Comparison of ENCODE assay signal across 8 cellular contexts in genomic region chr1:88683516-88683847, GRCh38. TPM values are rescaled to one million over a fixed set of nuclear protein-coding genes. Genes with fewer than 3 reads are reported as not detected.
DNase-seq lines count a peak whose midpoint lies in the region; ATAC-seq and TF ChIP-seq lines count a peak whose summit lies in the region.

No MANE protein-coding gene starts in this region.

- no peaks in the 10 kb centered on the region for H3K27me3 ChIP-seq in trophoblast cell (ENCODE audit: insufficient read depth, low read length)

- no peak overlapping the region for H2AK5ac ChIP-seq in trophoblast cell (ENCODE audit: low read length)

- H2AFZ ChIP-seq in trophoblast cell (ENCODE audit: insufficient read depth, low read length, poor library complexity) = no peak overlapping the region

- H3K79me1 ChIP-seq in trophoblast cell (ENCODE audit: low read length) = peaks cover 9% of the 10 kb centered on the region

- H3K36me3 Mint-ChIP-seq in activated T-cell treated with anti-CD3 and anti-CD28 coated beads, Interleukin-2, amount 50 U/mL, for 72 hours (ENCODE audit: insufficient read depth in 2 of 2) = peaks cover 4 to 5% of the 10 kb centered on the region in 2 donors

- no peak overlapping the region for H3K14ac ChIP-seq in trophoblast cell (ENCODE audit: low read length)

- no peak overlapping the region for H3K18ac ChIP-seq in trophoblast cell (ENCODE audit: low read length)

- H3K4me3 Mint-ChIP-seq in activated T-cell treated with anti-CD3 and anti-CD28 coated beads, Interleukin-2, amount 50 U/mL, for 72 hours = peak overlapping the region; percentile 96 to 100

- H3K9me3 Mint-ChIP-seq in activated T-cell treated with anti-CD3 and anti-CD28 coated beads, Interleukin-2, amount 50 U/mL, for 72 hours = no peaks in the 10 kb centered on the region

- H3K4me3 ChIP-seq in foreskin fibroblast (ENCODE audit: low read depth in 1 of 2, low read length in 2 of 2) (peak overlapping the region; percentile 76 to 82), trophoblast cell (ENCODE audit: low read depth, low read length) (peak overlapping the region; percentile 74), urinary bladder (ENCODE audit: low read depth, low read length) (peak overlapping the region; percentile 39)

- no peak for TF ChIP-seq POLR2A in GM18505 (IDR thresholded peaks at IDR 0.05; ENCODE audit: borderline replicate concordance, extremely low read depth, insufficient read depth, insufficient read length)

- no peak overlapping the region for H4K12ac ChIP-seq in trophoblast cell (ENCODE audit: low read depth, low read length)

- H2BK5ac ChIP-seq in trophoblast cell (ENCODE audit: low read depth, low read length, poor library complexity) = no peak overlapping the region

- H4K91ac ChIP-seq in trophoblast cell (ENCODE audit: low read depth, low read length) = no peak overlapping the region

- no peak overlapping the region for H2BK120ac ChIP-seq in trophoblast cell (ENCODE audit: insufficient read depth, low read length, poor library complexity)

- ATAC-seq in GM18505 (IDR thresholded peaks at IDR 0.05; ENCODE audit: unreplicated experiment) = peak; percentile 17
- ATAC-seq in HG02763 (IDR thresholded peaks at IDR 0.05; ENCODE audit: unreplicated experiment) = peak; percentile 2
- ATAC-seq in activated T-cell treated with anti-CD3 and anti-CD28 coated beads, Interleukin-2, amount 50 U/mL, for 72 hours (replicated peaks in 1 of 2) = peak in 1 of 2 donors; percentile 10

- no peak overlapping the region for H3K23ac ChIP-seq in trophoblast cell (ENCODE audit: low read length)

- peak overlapping the region; percentile 15 for H4K8ac ChIP-seq in trophoblast cell (ENCODE audit: low read depth, low read length)

- H2BK12ac ChIP-seq in trophoblast cell (ENCODE audit: low read length) = no peak overlapping the region

- H3K27me3 Mint-ChIP-seq in activated T-cell treated with anti-CD3 and anti-CD28 coated beads, Interleukin-2, amount 50 U/mL, for 72 hours (ENCODE audit: low read depth) = no peaks in the 10 kb centered on the region

- DNase-seq in NOMO-1 (lab: John Stamatoyannopoulos, UW; ENCODE audit: unreplicated experiment in 2 of 2) = peak; percentile 58 to 75
- peak; percentile 45 to 54 for DNase-seq in activated T-cell treated with anti-CD3 and anti-CD28 coated beads, Interleukin-2, amount 50 U/mL, for 72 hours
- DNase-seq in foreskin fibroblast = peak in 1 of 2 donors; percentile 56
- no peak for DNase-seq in trophoblast cell
- no peak for DNase-seq in hepatic stellate cell (ENCODE audit: low spot score)

- H3K27ac Mint-ChIP-seq in activated T-cell treated with anti-CD3 and anti-CD28 coated beads, Interleukin-2, amount 50 U/mL, for 72 hours = peak overlapping the region; percentile 93

- H3K4me2 ChIP-seq in trophoblast cell (ENCODE audit: low read length) = peak overlapping the region; percentile 96

- no peaks in the 10 kb centered on the region for H3K36me3 ChIP-seq in trophoblast cell (ENCODE audit: control insufficient read depth in 1 of 2, insufficient read depth in 2 of 2, low read length in 2 of 2)
- no peaks in the 10 kb centered on the region for H3K36me3 ChIP-seq in urinary bladder (ENCODE audit: insufficient read depth)

- peaks cover 3% of the 10 kb centered on the region for H3K79me2 ChIP-seq in trophoblast cell (ENCODE audit: control insufficient read depth, insufficient read depth, low read length, poor library complexity)

- no peak for TF ChIP-seq CTCF in foreskin fibroblast (IDR thresholded peaks at IDR 0.05; ENCODE audit: low read depth, low read length)

- peaks cover 44% of the 10 kb centered on the region for H3K4me1 Mint-ChIP-seq in activated T-cell treated with anti-CD3 and anti-CD28 coated beads, Interleukin-2, amount 50 U/mL, for 72 hours (ENCODE audit: low read depth)

- H3K27ac ChIP-seq in trophoblast cell (ENCODE audit: low read depth, low read length) (peak overlapping the region; percentile 71), urinary bladder (ENCODE audit: low read depth) (peak overlapping the region; percentile 95)

- H3K9ac ChIP-seq in trophoblast cell (ENCODE audit: low read length) = peak overlapping the region; percentile 95

- no CpG with 5 or more reads among the region's 8 CpGs for WGBS in trophoblast cell (ENCODE audit: extremely low coverage, insufficient coverage, insufficient read length)
- WGBS in urinary bladder = under 1% methylated on average over 8 of the region's 8 CpGs

- H3K4ac ChIP-seq in trophoblast cell (ENCODE audit: low read depth, low read length) = no peak overlapping the region

- H3K4me1 ChIP-seq in trophoblast cell (ENCODE audit: control insufficient read depth in 1 of 2, insufficient read depth in 2 of 2, low read length in 2 of 2) (peaks cover 0 to 2% of the 10 kb centered on the region in 2 experiments), urinary bladder (ENCODE audit: insufficient read depth) (no peaks in the 10 kb centered on the region)

- no peaks in the 10 kb centered on the region for H3K9me3 ChIP-seq in trophoblast cell (ENCODE audit: insufficient read depth, low read depth, low read length)

RNA-seq across cellular contexts. Expression of gene PKN2, which starts 0.6 kb away (rescaled TPM):
- 10 to 100 TPM; 27.4 to 28.1 TPM for total RNA-seq in activated T-cell treated with anti-CD3 and anti-CD28 coated beads, Interleukin-2, amount 50 U/mL, for 72 hours
- polyA plus RNA-seq in trophoblast cell (2013) = 23.8 and 24.5 TPM in 2 replicates
- total RNA-seq in urinary bladder = 113 TPM
- 15.8 TPM for polyA plus RNA-seq in urinary bladder

Comparison
In these comparisons a context has a peak if more than half of its experiments do, and no peak if none do; other contexts are left out.
1. DNase-seq: peak in NOMO-1 (2 of 2) and activated T-cell treated with anti-CD3 and anti-CD28 coated beads, Interleukin-2, amount 50 U/mL, for 72 hours (2 of 2); none in trophoblast cell (0 of 2) and hepatic stellate cell (single experiment).
2. Peak in every context shown above with its lines, with median percentiles within 50 percentile points of each other: H3K4me3 ChIP-seq.